1 cellular context compared by ENCODE assay signal in genomic region chr9:111891910-111892499, GRCh38.
TF ChIP-seq lines count a peak whose summit lies in the region.

No MANE protein-coding gene starts in this region.

TF ChIP-seq in K562, 482 proteins besides CTCF, POLR2A, EP300 and RAD21 (continued from another document):
- TF ChIP-seq, protein P1, sequence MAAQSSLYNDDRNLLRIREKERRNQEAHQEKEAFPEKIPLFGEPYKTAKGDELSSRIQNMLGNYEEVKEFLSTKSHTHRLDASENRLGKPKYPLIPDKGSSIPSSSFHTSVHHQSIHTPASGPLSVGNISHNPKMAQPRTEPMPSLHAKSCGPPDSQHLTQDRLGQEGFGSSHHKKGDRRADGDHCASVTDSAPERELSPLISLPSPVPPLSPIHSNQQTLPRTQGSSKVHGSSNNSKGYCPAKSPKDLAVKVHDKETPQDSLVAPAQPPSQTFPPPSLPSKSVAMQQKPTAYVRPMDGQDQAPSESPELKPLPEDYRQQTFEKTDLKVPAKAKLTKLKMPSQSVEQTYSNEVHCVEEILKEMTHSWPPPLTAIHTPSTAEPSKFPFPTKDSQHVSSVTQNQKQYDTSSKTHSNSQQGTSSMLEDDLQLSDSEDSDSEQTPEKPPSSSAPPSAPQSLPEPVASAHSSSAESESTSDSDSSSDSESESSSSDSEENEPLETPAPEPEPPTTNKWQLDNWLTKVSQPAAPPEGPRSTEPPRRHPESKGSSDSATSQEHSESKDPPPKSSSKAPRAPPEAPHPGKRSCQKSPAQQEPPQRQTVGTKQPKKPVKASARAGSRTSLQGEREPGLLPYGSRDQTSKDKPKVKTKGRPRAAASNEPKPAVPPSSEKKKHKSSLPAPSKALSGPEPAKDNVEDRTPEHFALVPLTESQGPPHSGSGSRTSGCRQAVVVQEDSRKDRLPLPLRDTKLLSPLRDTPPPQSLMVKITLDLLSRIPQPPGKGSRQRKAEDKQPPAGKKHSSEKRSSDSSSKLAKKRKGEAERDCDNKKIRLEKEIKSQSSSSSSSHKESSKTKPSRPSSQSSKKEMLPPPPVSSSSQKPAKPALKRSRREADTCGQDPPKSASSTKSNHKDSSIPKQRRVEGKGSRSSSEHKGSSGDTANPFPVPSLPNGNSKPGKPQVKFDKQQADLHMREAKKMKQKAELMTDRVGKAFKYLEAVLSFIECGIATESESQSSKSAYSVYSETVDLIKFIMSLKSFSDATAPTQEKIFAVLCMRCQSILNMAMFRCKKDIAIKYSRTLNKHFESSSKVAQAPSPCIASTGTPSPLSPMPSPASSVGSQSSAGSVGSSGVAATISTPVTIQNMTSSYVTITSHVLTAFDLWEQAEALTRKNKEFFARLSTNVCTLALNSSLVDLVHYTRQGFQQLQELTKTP (IDR thresholded peaks at IDR 0.05; ENCODE audit: low read depth in 1 of 2, partially characterized antibody in 2 of 2): peak in 1 of 2 experiments; percentile 75
- peak; percentile 88 for TF ChIP-seq SMARCE1 (IDR thresholded peaks at IDR 0.05)
- TF ChIP-seq TEAD2 (tag; IDR thresholded peaks at IDR 0.05): no peak
- peak; percentile 54; the same call in 1 of the 2 replicates for TF ChIP-seq POLR2H (tag; IDR thresholded peaks at IDR 0.05; ENCODE audit: low read depth)
- no peak for TF ChIP-seq ZBTB8A (IDR thresholded peaks at IDR 0.05; ENCODE audit: partially characterized antibody)
- peak; percentile 86 for TF ChIP-seq ZEB2 (IDR thresholded peaks at IDR 0.05)
- TF ChIP-seq ATF7 (IDR thresholded peaks at IDR 0.05): peak; percentile 53
- TF ChIP-seq TEAD1 (CRISPR knock-in tag; IDR thresholded peaks at IDR 0.05): peak in 1 of 2 experiments; percentile 67; a peak in 1 of 4 replicates
- TF ChIP-seq KLF16 (IDR thresholded peaks at IDR 0.05): peak; percentile 58; the same call in 1 of the 2 replicates
- peak; percentile 56; the same call in 1 of the 2 replicates for TF ChIP-seq FOXJ2 (tag; IDR thresholded peaks at IDR 0.05)
- peak; percentile 96 for TF ChIP-seq KLF1 (tag; IDR thresholded peaks at IDR 0.05)
- peak; percentile 65; the same call in 1 of the 2 replicates for TF ChIP-seq JUND (IDR thresholded peaks at IDR 0.05; ENCODE audit: borderline replicate concordance, low read depth, low read length)
- no peak; the same call in 2 of the 3 replicates for TF ChIP-seq JUND (tag; IDR thresholded peaks at IDR 0.05; ENCODE audit: borderline replicate concordance, low read depth, low read length)
- TF ChIP-seq TEAD4 (IDR thresholded peaks at IDR 0.05; ENCODE audit: low read length): peak; percentile 87
- TF ChIP-seq TEAD4 (CRISPR knock-in tag; IDR thresholded peaks at IDR 0.05; ENCODE audit: borderline replicate concordance): no peak
- no peak for TF ChIP-seq HDGF (IDR thresholded peaks at IDR 0.05)
- TF ChIP-seq FOSL1 (tag; conservative IDR thresholded peaks at IDR 0.05): peak; percentile 58
TF ChIP-seq in K562: peak in this region for 85.
